Comparison of ENCODE assay signal across 8 cellular contexts in the genomic region with DNA sequence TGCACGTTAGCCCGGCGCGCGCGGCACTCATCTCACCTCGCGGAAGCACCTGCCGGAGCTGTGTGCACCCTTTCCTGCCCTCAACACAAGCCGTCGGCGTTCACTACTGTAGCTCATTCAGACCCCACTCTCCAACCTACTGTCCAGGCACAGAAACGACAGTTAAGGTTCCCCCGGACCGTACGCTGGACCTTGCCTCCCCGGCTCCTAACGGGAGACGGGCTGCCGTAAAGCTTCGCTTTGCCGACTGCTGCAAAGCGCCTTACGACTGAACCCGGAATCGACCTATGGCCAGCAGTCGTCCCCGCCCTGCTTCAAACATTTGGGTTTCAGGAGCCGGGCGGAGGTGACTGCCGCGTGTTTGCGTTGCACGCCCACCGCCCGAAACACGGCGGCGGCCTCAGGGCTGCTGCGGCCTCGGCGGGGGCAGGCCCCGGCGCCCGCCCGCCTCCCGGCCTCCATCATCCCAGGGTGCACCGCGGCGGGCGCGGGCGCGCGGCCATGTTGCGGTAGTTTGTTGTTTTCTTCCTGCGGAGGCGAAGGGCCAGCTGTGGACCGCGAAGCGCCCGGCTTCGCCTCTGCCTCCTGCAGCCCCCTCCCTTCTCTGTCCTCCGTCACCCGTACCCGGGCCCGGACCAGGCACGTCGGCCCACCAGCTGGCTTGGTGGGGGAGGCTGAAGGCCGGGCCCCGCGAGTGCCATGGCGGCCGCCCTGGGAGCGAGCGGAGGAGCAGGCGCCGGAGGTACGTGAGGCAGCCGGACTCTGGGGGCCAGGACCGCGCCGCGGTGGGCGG. TPM values are rescaled to one million over a fixed set of nuclear protein-coding genes. Genes with fewer than 3 reads are reported as not detected.
DNase-seq lines count a peak whose midpoint lies in the region; ATAC-seq and TF ChIP-seq lines count a peak whose summit lies in the region.

A gene with protein sequence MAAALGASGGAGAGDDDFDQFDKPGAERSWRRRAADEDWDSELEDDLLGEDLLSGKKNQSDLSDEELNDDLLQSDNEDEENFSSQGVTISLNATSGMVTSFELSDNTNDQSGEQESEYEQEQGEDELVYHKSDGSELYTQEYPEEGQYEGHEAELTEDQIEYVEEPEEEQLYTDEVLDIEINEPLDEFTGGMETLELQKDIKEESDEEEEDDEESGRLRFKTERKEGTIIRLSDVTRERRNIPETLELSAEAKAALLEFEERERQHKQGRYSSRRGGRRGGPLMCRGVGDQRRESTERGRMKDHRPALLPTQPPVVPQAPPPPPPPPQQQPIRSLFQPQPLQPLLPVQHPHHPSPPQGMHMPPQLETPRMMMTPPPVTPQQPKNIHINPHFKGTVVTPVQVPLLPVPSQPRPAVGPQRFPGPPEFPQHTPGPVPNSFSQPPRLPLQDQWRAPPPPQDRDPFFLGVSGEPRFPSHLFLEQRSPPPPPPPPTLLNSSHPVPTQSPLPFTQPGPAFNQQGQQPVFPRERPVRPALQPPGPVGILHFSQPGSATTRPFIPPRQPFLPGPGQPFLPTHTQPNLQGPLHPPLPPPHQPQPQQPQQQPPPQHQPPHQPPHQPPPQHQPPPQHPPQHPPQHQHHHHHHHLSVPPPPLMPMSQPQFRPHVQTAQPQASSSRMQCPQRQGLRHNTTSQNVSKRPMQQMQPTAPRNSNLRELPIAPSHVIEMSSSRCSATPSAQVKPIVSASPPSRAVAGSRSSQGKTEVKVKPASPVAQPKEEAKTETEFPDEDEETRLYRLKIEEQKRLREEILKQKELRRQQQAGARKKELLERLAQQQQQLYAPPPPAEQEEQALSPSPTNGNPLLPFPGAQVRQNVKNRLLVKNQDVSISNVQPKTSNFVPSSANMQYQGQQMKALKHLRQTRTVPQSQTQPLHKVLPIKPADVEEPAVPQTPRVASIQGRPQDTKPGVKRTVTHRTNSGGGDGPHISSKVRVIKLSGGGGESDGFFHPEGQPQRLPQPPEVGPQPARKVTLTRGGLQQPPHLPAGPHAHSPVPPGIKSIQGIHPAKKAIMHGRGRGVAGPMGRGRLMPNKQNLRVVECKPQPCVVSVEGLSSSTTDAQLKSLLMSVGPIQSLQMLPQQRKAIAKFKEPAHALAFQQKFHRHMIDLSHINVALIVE (plus strand): TSS at position 484 of the 793 bp plus-strand sequence. CDS start 216 bp downstream, at position 700.

- intact Hi-C loops in ascending aorta (cut with DNase I) (loop anchor here (10.0 kb wide), 3 partner anchors 350 to 720 kb away; a partner anchor contains a TSS), vagina (cut with DNase I) (no loop called here)

- peaks cover 0 to 13% of the 10 kb centered on the region in 2 donors for H3K4me1 ChIP-seq in ascending aorta
- H3K4me1 ChIP-seq in rectal smooth muscle tissue (ENCODE audit: control insufficient read depth, insufficient read depth, low read length) = peaks cover 5% of the 10 kb centered on the region
- H3K4me1 ChIP-seq in vagina = peaks cover 34% of the 10 kb centered on the region

- H3K27me3 ChIP-seq in ascending aorta (no peaks in the 10 kb centered on the region), rectal smooth muscle tissue (ENCODE audit: control insufficient read depth, insufficient read depth, low read length) (no peaks in the 10 kb centered on the region), vagina (no peaks in the 10 kb centered on the region)

- H3K9me3 ChIP-seq in ascending aorta = peaks cover 11 to 12% of the 10 kb centered on the region in 2 donors
- H3K9me3 ChIP-seq in vagina = peaks cover 3% of the 10 kb centered on the region

- peak within 1 kb of the TSS; percentile 97 for H3K9ac ChIP-seq in rectal smooth muscle tissue (ENCODE audit: low read length)

- peaks cover 5 to 14% of the 10 kb centered on the region in 2 donors for H3K36me3 ChIP-seq in ascending aorta
- H3K36me3 ChIP-seq in rectal smooth muscle tissue (ENCODE audit: control insufficient read depth, insufficient read depth, low read length) = peaks cover 5% of the 10 kb centered on the region
- peaks cover 0 to 4% of the 10 kb centered on the region in 2 donors for H3K36me3 ChIP-seq in vagina

- DNase-seq in NCI-H187 treated with DMSO at 0.1 percent for 48 hours (lab: John Stamatoyannopoulos, UW) (peak; percentile 29), ascending aorta (ENCODE audit: low spot score in 2 of 2) (peak in 1 of 2 donors; percentile 80), hepatic stellate cell (ENCODE audit: low spot score) (peak; percentile 89), vagina (ENCODE audit: extremely low spot score in 2 of 2) (no peak)
- DNase-seq in T-helper 2 cell treated with Interferon-gamma antibody and Interleukin-4, amounts not matched to agents 5 μg/mL and 100 μg/mL, for 36 hours (ENCODE audit: low spot score) = peak; percentile 90

- TF ChIP-seq POLR2A in GM18505 (IDR thresholded peaks at IDR 0.05; ENCODE audit: borderline replicate concordance, extremely low read depth, insufficient read depth, insufficient read length) (peak; percentile 92), vagina (IDR thresholded peaks at IDR 0.05) (no peak)

- peak; percentile 78 for ATAC-seq in GM18505 (IDR thresholded peaks at IDR 0.05; ENCODE audit: unreplicated experiment)
- ATAC-seq in HG02938 (IDR thresholded peaks at IDR 0.05; ENCODE audit: unreplicated experiment) = peak; percentile 75

- peaks cover 19% of the 10 kb centered on the region for H3K4me1 Mint-ChIP-seq in T-helper 2 cell treated with Interferon-gamma antibody and Interleukin-4, amounts not matched to agents 5 μg/mL and 100 μg/mL, for 36 hours (ENCODE audit: low read depth)

- peak within 1 kb of the TSS; percentile 98 for H3K27ac Mint-ChIP-seq in T-helper 2 cell treated with Interferon-gamma antibody and Interleukin-4, amounts not matched to agents 5 μg/mL and 100 μg/mL, for 36 hours

- H3K36me3 Mint-ChIP-seq in T-helper 2 cell treated with Interferon-gamma antibody and Interleukin-4, amounts not matched to agents 5 μg/mL and 100 μg/mL, for 36 hours (ENCODE audit: low read depth) = peaks cover 71% of the 10 kb centered on the region

- H3K27me3 Mint-ChIP-seq in T-helper 2 cell treated with Interferon-gamma antibody and Interleukin-4, amounts not matched to agents 5 μg/mL and 100 μg/mL, for 36 hours (ENCODE audit: low read depth) = no peaks in the 10 kb centered on the region

- TF ChIP-seq CTCF in ascending aorta (IDR thresholded peaks at IDR 0.05) = no peak
- TF ChIP-seq CTCF in vagina (IDR thresholded peaks at IDR 0.05) = no peak

- H3K9me3 Mint-ChIP-seq in T-helper 2 cell treated with Interferon-gamma antibody and Interleukin-4, amounts not matched to agents 5 μg/mL and 100 μg/mL, for 36 hours = peaks cover 21% of the 10 kb centered on the region

- H3K4me3 ChIP-seq in ascending aorta (peak within 1 kb of the TSS; percentile 93 to 100), rectal smooth muscle tissue (ENCODE audit: low read length) (peak within 1 kb of the TSS; percentile 100), vagina (peak within 1 kb of the TSS; percentile 93 to 98)

- peak within 1 kb of the TSS; percentile 99 for H3K4me3 Mint-ChIP-seq in T-helper 2 cell treated with Interferon-gamma antibody and Interleukin-4, amounts not matched to agents 5 μg/mL and 100 μg/mL, for 36 hours

- H3K27ac ChIP-seq in ascending aorta (peak within 1 kb of the TSS; percentile 94), rectal smooth muscle tissue (ENCODE audit: low read depth, low read length) (peak within 1 kb of the TSS; percentile 90), vagina (peak within 1 kb of the TSS; percentile 97)

RNA-seq across cellular contexts. Expression of the gene that starts here (rescaled TPM):
- total RNA-seq in ascending aorta (44.2 TPM), vagina (63.8 TPM)

Comparison
In these comparisons a context has a peak if more than half of its experiments do, and no peak if none do; other contexts are left out.
1. DNase-seq: peak in NCI-H187 treated with DMSO at 0.1 percent for 48 hours (single experiment), T-helper 2 cell treated with Interferon-gamma antibody and Interleukin-4, amounts not matched to agents 5 μg/mL and 100 μg/mL, for 36 hours (single experiment) and hepatic stellate cell (single experiment); none in vagina (0 of 2).
2. Peak in every context shown above with its lines, with median percentiles within 50 percentile points of each other: H3K27ac ChIP-seq and H3K4me3 ChIP-seq.